8 cellular contexts compared by ENCODE assay signal in genomic region chr7:130440527-130441365, GRCh38. TPM values are rescaled to one million over a fixed set of nuclear protein-coding genes. Genes with fewer than 3 reads are reported as not detected.
A peak's percentile ranks its signal among the peaks of the same experiment; 100 is the strongest.
DNase-seq lines count a peak whose midpoint lies in the region; ATAC-seq and TF ChIP-seq lines count a peak whose summit lies in the region.

Gene CEP41 (minus strand): TSS chr7:130441016. CDS start chr7:130440966, 50 bp downstream.

- H3K4me3 ChIP-seq in DOHH2 (ENCODE audit: low read length) (peak within 1 kb of the TSS; percentile 89), LNCaP clone FGC (ENCODE audit: low read depth, low read length) (peak within 1 kb of the TSS; percentile 73)

- peak within 1 kb of the TSS; percentile 95 for H3K4me2 ChIP-seq in DOHH2 (ENCODE audit: low read length)

- H3K9me2 ChIP-seq in DOHH2 (replicated peaks; ENCODE audit: control insufficient read depth, low read length) = no peaks in the 10 kb centered on the region

- H3K27me3 Mint-ChIP-seq in activated T-helper 17 cell treated with anti-CD3 and anti-CD28 coated beads, Interleukin-2, amount 50 U/mL, for 72 hours = no peaks in the 10 kb centered on the region
- H3K27me3 Mint-ChIP-seq in naive B cell = peaks cover 5 to 8% (median 6%) of the 10 kb centered on the region in 3 donors

- no peaks in the 10 kb centered on the region for H3K27me3 ChIP-seq in DOHH2 (ENCODE audit: control insufficient read depth, low read length)

- H3K4me3 Mint-ChIP-seq in activated T-helper 17 cell treated with anti-CD3 and anti-CD28 coated beads, Interleukin-2, amount 50 U/mL, for 72 hours = peak within 1 kb of the TSS; percentile 92
- peak within 1 kb of the TSS; percentile 91 to 100 (median 99) for H3K4me3 Mint-ChIP-seq in naive B cell
- peak within 1 kb of the TSS; percentile 99 for H3K4me3 Mint-ChIP-seq in stimulated activated effector memory CD8-positive, alpha-beta T cell treated with anti-CD3 and anti-CD28 coated beads, Interleukin-12 subunit alpha, Interleukin-12 subunit beta, amount 100 ng/mL, for 72 hours

- no peaks in the 10 kb centered on the region for H4K20me1 ChIP-seq in DOHH2 (ENCODE audit: control insufficient read depth, insufficient read depth, low read depth, low read length)

- H3K9me3 ChIP-seq in DOHH2 (ENCODE audit: control insufficient read depth, insufficient read depth, low read length) = peaks cover 8% of the 10 kb centered on the region; the same call in 1 of the 2 replicates

- TF ChIP-seq CTCF in DOHH2 (IDR thresholded peaks at IDR 0.05; ENCODE audit: low read depth, low read length, poor library complexity, severe bottlenecking) (no peak), LNCaP clone FGC (IDR thresholded peaks at IDR 0.05; ENCODE audit: control insufficient read depth, extremely low read depth, insufficient read depth) (no peak)

- ATAC-seq in activated T-helper 17 cell treated with anti-CD3 and anti-CD28 coated beads, Interleukin-2, amount 50 U/mL, for 72 hours (replicated peaks) = peak; percentile 97
- peak; percentile 99 for ATAC-seq in naive B cell (ENCODE audit: low read depth in 2 of 2)
- ATAC-seq in stimulated activated effector memory CD8-positive, alpha-beta T cell treated with anti-CD3 and anti-CD28 coated beads, Interleukin-12 subunit alpha, Interleukin-12 subunit beta, amount 100 ng/mL, for 72 hours = peak; percentile 100

- peaks cover 24% of the 10 kb centered on the region for H3K4me1 ChIP-seq in DOHH2 (ENCODE audit: control insufficient read depth, low read length)

- H3K79me2 ChIP-seq in DOHH2 (ENCODE audit: control insufficient read depth, low read length) = peaks cover 32% of the 10 kb centered on the region

- no peaks in the 10 kb centered on the region for H3K36me3 Mint-ChIP-seq in activated T-helper 17 cell treated with anti-CD3 and anti-CD28 coated beads, Interleukin-2, amount 50 U/mL, for 72 hours (ENCODE audit: low read depth)
- no peaks in the 10 kb centered on the region for H3K36me3 Mint-ChIP-seq in naive B cell
- H3K36me3 Mint-ChIP-seq in stimulated activated effector memory CD8-positive, alpha-beta T cell treated with anti-CD3 and anti-CD28 coated beads, Interleukin-12 subunit alpha, Interleukin-12 subunit beta, amount 100 ng/mL, for 72 hours = peaks cover 10% of the 10 kb centered on the region

- no peaks in the 10 kb centered on the region for H3K9me3 Mint-ChIP-seq in activated T-helper 17 cell treated with anti-CD3 and anti-CD28 coated beads, Interleukin-2, amount 50 U/mL, for 72 hours
- H3K9me3 Mint-ChIP-seq in naive B cell = no peaks in the 10 kb centered on the region
- no peaks in the 10 kb centered on the region for H3K9me3 Mint-ChIP-seq in stimulated activated effector memory CD8-positive, alpha-beta T cell treated with anti-CD3 and anti-CD28 coated beads, Interleukin-12 subunit alpha, Interleukin-12 subunit beta, amount 100 ng/mL, for 72 hours

- peak; percentile 57 for DNase-seq in GOT3 (lab: John Stamatoyannopoulos, UW)
- DNase-seq in LNCaP clone FGC (ENCODE audit: low read depth) = peak; percentile 83
- peak; percentile 92 for DNase-seq in RPMI8226
- peak; percentile 95 for DNase-seq in fibroblast of gingiva (ENCODE audit: low read depth)
- DNase-seq in naive B cell = peak; percentile 92
- peak; percentile 83 to 95 for DNase-seq in stimulated activated effector memory CD8-positive, alpha-beta T cell treated with anti-CD3 and anti-CD28 coated beads, Interleukin-12 subunit alpha, Interleukin-12 subunit beta, amount 100 ng/mL, for 72 hours (ENCODE audit: low spot score in 2 of 2)

- H3K36me3 ChIP-seq in DOHH2 (ENCODE audit: control insufficient read depth, low read length) = peaks cover 10% of the 10 kb centered on the region

- peaks cover 17% of the 10 kb centered on the region for H3K4me1 Mint-ChIP-seq in activated T-helper 17 cell treated with anti-CD3 and anti-CD28 coated beads, Interleukin-2, amount 50 U/mL, for 72 hours
- H3K4me1 Mint-ChIP-seq in naive B cell = peaks cover 9 to 13% (median 9%) of the 10 kb centered on the region in 3 donors
- H3K4me1 Mint-ChIP-seq in stimulated activated effector memory CD8-positive, alpha-beta T cell treated with anti-CD3 and anti-CD28 coated beads, Interleukin-12 subunit alpha, Interleukin-12 subunit beta, amount 100 ng/mL, for 72 hours = peaks cover 11% of the 10 kb centered on the region

- H3K27ac Mint-ChIP-seq in activated T-helper 17 cell treated with anti-CD3 and anti-CD28 coated beads, Interleukin-2, amount 50 U/mL, for 72 hours = peak within 1 kb of the TSS; percentile 94
- H3K27ac Mint-ChIP-seq in naive B cell = peak within 1 kb of the TSS; percentile 92 to 98 (median 98)
- peak within 1 kb of the TSS; percentile 99 for H3K27ac Mint-ChIP-seq in stimulated activated effector memory CD8-positive, alpha-beta T cell treated with anti-CD3 and anti-CD28 coated beads, Interleukin-12 subunit alpha, Interleukin-12 subunit beta, amount 100 ng/mL, for 72 hours

- no peaks in the 10 kb centered on the region for H3F3A ChIP-seq in DOHH2 (ENCODE audit: control insufficient read depth, insufficient read depth)

- peak within 1 kb of the TSS; percentile 84 for H3K27ac ChIP-seq in DOHH2 (ENCODE audit: low read depth, low read length)

RNA-seq across cellular contexts. Expression of gene CEP41, which starts in this region (rescaled TPM):
- 10 to 100 TPM in 1 of 2 donors, 1 to 10 TPM in 1; 8.3 to 14.0 TPM for total RNA-seq in activated T-helper 17 cell treated with anti-CD3 and anti-CD28 coated beads, Interleukin-2, amount 50 U/mL, for 72 hours
- polyA plus RNA-seq in naive B cell (ENCODE audit: low read depth in 6 of 6) = 10 to 100 TPM in 3 of 6 donors, 1 to 10 TPM in 3; 6.2 to 20.7 (median 10.3) TPM

Comparison
In these comparisons a context has a peak if more than half of its experiments do, and no peak if none do; other contexts are left out.
1. Peak in every context shown above with its lines: DNase-seq, ATAC-seq, H3K4me3 ChIP-seq and H3K27ac ChIP-seq.